2 cellular contexts compared by ENCODE assay signal in the genomic region with DNA sequence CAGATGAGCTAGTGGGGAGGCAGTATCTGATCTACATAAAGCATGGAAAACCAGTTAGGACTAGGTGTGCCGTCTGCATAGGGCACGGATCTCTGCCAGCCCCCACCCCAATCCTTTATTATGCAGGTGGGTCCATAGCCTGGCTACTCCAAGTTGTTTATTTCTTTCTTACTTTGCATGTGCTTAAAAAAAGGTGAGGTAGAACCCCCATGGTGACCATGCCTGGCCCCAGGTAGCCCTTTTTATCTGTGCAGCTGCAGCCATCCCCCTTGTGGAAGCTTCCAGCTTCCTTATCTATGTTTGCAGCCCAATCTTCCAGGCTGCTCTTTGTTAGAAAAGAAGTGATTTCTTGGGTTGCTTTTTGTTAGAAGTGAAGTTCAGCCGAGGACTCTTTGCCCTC.
A peak's percentile ranks its signal among the peaks of the same experiment; 100 is the strongest.
TF ChIP-seq lines count a peak whose summit lies in the region.

No MANE protein-coding gene starts in this region.

TF ChIP-seq in H1, 55 proteins besides CTCF, POLR2A, EP300 and RAD21 (continues in another document):
- TF ChIP-seq TAF7 (optimal IDR thresholded peaks at IDR 0.05; ENCODE audit: borderline replicate concordance, low read depth, low read length) (no peak), SP1 (IDR thresholded peaks at IDR 0.05; ENCODE audit: low read depth, low read length) (0 out of 2 replicates have a peak, but pooled peaks have one; percentile 49), RFX5 (IDR thresholded peaks at IDR 0.05; ENCODE audit: borderline replicate concordance, low read depth, low read length) (no peak), RXRA (IDR thresholded peaks at IDR 0.05; ENCODE audit: insufficient read depth, low read depth, low read length) (no peak), TCF12 (IDR thresholded peaks at IDR 0.05; ENCODE audit: low read depth, low read length) (0 out of 2 replicates have a peak, but pooled peaks have one; percentile 40), TEAD4 (IDR thresholded peaks at IDR 0.05; ENCODE audit: low read depth, low read length) (no peak), GABPA (IDR thresholded peaks at IDR 0.05; ENCODE audit: borderline replicate concordance, insufficient read depth, low read length) (no peak), PHF8 (conservative IDR thresholded peaks at IDR 0.05; ENCODE audit: low read depth, low read length) (no peak), SUZ12 (IDR thresholded peaks at IDR 0.05; ENCODE audit: low read length) (no peak), ZNF274 (IDR thresholded peaks at IDR 0.05; ENCODE audit: borderline replicate concordance, extremely low read depth, low read length) (no peak), ASH2L (IDR thresholded peaks at IDR 0.05; ENCODE audit: low read length) (no peak), RNF2 (IDR thresholded peaks at IDR 0.05; ENCODE audit: borderline replicate concordance, low read depth, low read length, missing control alignments, poor library complexity, severe bottlenecking) (no peak), RBBP5 (IDR thresholded peaks at IDR 0.05; ENCODE audit: borderline replicate concordance, low read depth, low read length) (no peak), BCL11A (IDR thresholded peaks at IDR 0.05; ENCODE audit: low read depth in 2 of 2, low read length in 2 of 2) (no peak), SIN3A (conservative IDR thresholded peaks at IDR 0.05 in 1 of 2, IDR thresholded peaks at IDR 0.05 in 1 of 2; ENCODE audit: low read depth in 1 of 2, low read length in 2 of 2) (no peak), POU5F1 (IDR thresholded peaks at IDR 0.05; ENCODE audit: low read depth, low read length) (0 out of 2 replicates have a peak, but pooled peaks have one; percentile 47), CBX5 (IDR thresholded peaks at IDR 0.05; ENCODE audit: low read depth, low read length) (no peak), SRF (IDR thresholded peaks at IDR 0.05; ENCODE audit: low read depth, low read length) (no peak)
- TF ChIP-seq, protein P1, sequence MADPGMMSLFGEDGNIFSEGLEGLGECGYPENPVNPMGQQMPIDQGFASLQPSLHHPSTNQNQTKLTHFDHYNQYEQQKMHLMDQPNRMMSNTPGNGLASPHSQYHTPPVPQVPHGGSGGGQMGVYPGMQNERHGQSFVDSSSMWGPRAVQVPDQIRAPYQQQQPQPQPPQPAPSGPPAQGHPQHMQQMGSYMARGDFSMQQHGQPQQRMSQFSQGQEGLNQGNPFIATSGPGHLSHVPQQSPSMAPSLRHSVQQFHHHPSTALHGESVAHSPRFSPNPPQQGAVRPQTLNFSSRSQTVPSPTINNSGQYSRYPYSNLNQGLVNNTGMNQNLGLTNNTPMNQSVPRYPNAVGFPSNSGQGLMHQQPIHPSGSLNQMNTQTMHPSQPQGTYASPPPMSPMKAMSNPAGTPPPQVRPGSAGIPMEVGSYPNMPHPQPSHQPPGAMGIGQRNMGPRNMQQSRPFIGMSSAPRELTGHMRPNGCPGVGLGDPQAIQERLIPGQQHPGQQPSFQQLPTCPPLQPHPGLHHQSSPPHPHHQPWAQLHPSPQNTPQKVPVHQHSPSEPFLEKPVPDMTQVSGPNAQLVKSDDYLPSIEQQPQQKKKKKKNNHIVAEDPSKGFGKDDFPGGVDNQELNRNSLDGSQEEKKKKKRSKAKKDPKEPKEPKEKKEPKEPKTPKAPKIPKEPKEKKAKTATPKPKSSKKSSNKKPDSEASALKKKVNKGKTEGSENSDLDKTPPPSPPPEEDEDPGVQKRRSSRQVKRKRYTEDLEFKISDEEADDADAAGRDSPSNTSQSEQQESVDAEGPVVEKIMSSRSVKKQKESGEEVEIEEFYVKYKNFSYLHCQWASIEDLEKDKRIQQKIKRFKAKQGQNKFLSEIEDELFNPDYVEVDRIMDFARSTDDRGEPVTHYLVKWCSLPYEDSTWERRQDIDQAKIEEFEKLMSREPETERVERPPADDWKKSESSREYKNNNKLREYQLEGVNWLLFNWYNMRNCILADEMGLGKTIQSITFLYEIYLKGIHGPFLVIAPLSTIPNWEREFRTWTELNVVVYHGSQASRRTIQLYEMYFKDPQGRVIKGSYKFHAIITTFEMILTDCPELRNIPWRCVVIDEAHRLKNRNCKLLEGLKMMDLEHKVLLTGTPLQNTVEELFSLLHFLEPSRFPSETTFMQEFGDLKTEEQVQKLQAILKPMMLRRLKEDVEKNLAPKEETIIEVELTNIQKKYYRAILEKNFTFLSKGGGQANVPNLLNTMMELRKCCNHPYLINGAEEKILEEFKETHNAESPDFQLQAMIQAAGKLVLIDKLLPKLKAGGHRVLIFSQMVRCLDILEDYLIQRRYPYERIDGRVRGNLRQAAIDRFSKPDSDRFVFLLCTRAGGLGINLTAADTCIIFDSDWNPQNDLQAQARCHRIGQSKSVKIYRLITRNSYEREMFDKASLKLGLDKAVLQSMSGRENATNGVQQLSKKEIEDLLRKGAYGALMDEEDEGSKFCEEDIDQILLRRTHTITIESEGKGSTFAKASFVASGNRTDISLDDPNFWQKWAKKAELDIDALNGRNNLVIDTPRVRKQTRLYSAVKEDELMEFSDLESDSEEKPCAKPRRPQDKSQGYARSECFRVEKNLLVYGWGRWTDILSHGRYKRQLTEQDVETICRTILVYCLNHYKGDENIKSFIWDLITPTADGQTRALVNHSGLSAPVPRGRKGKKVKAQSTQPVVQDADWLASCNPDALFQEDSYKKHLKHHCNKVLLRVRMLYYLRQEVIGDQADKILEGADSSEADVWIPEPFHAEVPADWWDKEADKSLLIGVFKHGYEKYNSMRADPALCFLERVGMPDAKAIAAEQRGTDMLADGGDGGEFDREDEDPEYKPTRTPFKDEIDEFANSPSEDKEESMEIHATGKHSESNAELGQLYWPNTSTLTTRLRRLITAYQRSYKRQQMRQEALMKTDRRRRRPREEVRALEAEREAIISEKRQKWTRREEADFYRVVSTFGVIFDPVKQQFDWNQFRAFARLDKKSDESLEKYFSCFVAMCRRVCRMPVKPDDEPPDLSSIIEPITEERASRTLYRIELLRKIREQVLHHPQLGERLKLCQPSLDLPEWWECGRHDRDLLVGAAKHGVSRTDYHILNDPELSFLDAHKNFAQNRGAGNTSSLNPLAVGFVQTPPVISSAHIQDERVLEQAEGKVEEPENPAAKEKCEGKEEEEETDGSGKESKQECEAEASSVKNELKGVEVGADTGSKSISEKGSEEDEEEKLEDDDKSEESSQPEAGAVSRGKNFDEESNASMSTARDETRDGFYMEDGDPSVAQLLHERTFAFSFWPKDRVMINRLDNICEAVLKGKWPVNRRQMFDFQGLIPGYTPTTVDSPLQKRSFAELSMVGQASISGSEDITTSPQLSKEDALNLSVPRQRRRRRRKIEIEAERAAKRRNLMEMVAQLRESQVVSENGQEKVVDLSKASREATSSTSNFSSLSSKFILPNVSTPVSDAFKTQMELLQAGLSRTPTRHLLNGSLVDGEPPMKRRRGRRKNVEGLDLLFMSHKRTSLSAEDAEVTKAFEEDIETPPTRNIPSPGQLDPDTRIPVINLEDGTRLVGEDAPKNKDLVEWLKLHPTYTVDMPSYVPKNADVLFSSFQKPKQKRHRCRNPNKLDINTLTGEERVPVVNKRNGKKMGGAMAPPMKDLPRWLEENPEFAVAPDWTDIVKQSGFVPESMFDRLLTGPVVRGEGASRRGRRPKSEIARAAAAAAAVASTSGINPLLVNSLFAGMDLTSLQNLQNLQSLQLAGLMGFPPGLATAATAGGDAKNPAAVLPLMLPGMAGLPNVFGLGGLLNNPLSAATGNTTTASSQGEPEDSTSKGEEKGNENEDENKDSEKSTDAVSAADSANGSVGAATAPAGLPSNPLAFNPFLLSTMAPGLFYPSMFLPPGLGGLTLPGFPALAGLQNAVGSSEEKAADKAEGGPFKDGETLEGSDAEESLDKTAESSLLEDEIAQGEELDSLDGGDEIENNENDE (IDR thresholded peaks at IDR 0.05; ENCODE audit: insufficient replicate concordance, low read length) = no peak

TF ChIP-seq in SK-N-SH, 30 proteins besides CTCF, POLR2A, EP300 and RAD21:
- TF ChIP-seq, protein P2, sequence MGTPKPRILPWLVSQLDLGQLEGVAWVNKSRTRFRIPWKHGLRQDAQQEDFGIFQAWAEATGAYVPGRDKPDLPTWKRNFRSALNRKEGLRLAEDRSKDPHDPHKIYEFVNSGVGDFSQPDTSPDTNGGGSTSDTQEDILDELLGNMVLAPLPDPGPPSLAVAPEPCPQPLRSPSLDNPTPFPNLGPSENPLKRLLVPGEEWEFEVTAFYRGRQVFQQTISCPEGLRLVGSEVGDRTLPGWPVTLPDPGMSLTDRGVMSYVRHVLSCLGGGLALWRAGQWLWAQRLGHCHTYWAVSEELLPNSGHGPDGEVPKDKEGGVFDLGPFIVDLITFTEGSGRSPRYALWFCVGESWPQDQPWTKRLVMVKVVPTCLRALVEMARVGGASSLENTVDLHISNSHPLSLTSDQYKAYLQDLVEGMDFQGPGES (IDR thresholded peaks at IDR 0.05; ENCODE audit: low read depth, low read length) = no peak
- TF ChIP-seq, protein P3, sequence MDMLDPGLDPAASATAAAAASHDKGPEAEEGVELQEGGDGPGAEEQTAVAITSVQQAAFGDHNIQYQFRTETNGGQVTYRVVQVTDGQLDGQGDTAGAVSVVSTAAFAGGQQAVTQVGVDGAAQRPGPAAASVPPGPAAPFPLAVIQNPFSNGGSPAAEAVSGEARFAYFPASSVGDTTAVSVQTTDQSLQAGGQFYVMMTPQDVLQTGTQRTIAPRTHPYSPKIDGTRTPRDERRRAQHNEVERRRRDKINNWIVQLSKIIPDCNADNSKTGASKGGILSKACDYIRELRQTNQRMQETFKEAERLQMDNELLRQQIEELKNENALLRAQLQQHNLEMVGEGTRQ (IDR thresholded peaks at IDR 0.05; ENCODE audit: borderline replicate concordance, low read depth, low read length) = no peak
- TF ChIP-seq RCOR1 (IDR thresholded peaks at IDR 0.05; ENCODE audit: low read length) = no peak
- no peak for TF ChIP-seq TCF12 (IDR thresholded peaks at IDR 0.05)
- no peak for TF ChIP-seq TAF1 (IDR thresholded peaks at IDR 0.05; ENCODE audit: borderline replicate concordance, low read depth, low read length)
- TF ChIP-seq MXI1 (IDR thresholded peaks at IDR 0.05; ENCODE audit: low read depth, low read length) = no peak
- no peak for TF ChIP-seq NFIC (IDR thresholded peaks at IDR 0.05; ENCODE audit: borderline replicate concordance)
- no peak for TF ChIP-seq SMC3 (IDR thresholded peaks at IDR 0.05; ENCODE audit: low read depth, low read length)
- no peak for TF ChIP-seq FOXJ3 (CRISPR knock-in tag; IDR thresholded peaks at IDR 0.05)
- TF ChIP-seq EZH2phosphoT487 (IDR thresholded peaks at IDR 0.05; ENCODE audit: borderline replicate concordance, low read depth) = no peak
- TF ChIP-seq, protein P4, sequence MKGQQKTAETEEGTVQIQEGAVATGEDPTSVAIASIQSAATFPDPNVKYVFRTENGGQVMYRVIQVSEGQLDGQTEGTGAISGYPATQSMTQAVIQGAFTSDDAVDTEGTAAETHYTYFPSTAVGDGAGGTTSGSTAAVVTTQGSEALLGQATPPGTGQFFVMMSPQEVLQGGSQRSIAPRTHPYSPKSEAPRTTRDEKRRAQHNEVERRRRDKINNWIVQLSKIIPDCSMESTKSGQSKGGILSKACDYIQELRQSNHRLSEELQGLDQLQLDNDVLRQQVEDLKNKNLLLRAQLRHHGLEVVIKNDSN (IDR thresholded peaks at IDR 0.05; ENCODE audit: borderline replicate concordance, low read depth) = no peak
- TF ChIP-seq, protein P5, sequence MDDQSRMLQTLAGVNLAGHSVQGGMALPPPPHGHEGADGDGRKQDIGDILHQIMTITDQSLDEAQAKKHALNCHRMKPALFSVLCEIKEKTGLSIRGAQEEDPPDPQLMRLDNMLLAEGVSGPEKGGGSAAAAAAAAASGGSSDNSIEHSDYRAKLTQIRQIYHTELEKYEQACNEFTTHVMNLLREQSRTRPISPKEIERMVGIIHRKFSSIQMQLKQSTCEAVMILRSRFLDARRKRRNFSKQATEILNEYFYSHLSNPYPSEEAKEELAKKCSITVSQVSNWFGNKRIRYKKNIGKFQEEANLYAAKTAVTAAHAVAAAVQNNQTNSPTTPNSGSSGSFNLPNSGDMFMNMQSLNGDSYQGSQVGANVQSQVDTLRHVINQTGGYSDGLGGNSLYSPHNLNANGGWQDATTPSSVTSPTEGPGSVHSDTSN (IDR thresholded peaks at IDR 0.05) = no peak
- no peak for TF ChIP-seq FOSL2 (IDR thresholded peaks at IDR 0.05; ENCODE audit: borderline replicate concordance, low read depth)
- no peak for TF ChIP-seq SIN3A (IDR thresholded peaks at IDR 0.05; ENCODE audit: borderline replicate concordance, low read depth, low read length)
- no peak for TF ChIP-seq NRF1 (IDR thresholded peaks at IDR 0.05; ENCODE audit: low read depth, low read length)
- TF ChIP-seq YY1 (IDR thresholded peaks at IDR 0.05; ENCODE audit: low read depth) = no peak
